22 cellular contexts compared by ENCODE assay signal in genomic region chr1:2099871-2100774, GRCh38. TPM values are rescaled to one million over a fixed set of nuclear protein-coding genes. Genes with fewer than 3 reads are reported as not detected.
DNase-seq lines count a peak whose midpoint lies in the region; ATAC-seq, FAIRE-seq and TF ChIP-seq lines count a peak whose summit lies in the region.
"Had no signal": no experiment of that assay in that cellular context is flagged by ENCODE, and none has a peak within 500 bp of the region (broad histone marks: within the 10 kb centered on the region; RNA-seq: fewer than 3 reads in every experiment).

No MANE protein-coding gene starts in this region.

- H3K27me3 ChIP-seq in GM12878 (replicated peaks in 1 of 2; ENCODE audit: control insufficient read depth in 2 of 2, insufficient read depth in 2 of 2, low read length in 1 of 2) (no peaks in the 10 kb centered on the region), upper lobe of right lung (no peaks in the 10 kb centered on the region)
- H3K27me3 ChIP-seq: adrenal gland had no signal

- H4K20me1 ChIP-seq in GM12878 (ENCODE audit: control insufficient read depth, insufficient read depth) = no peaks in the 10 kb centered on the region

- SMC1A ChIA-PET in GM12878 (lab: Charles Lee; ENCODE audit: uncharacterized antibody, unreplicated experiment) = no interaction called here

- H3K4me2 ChIP-seq in GM12878 (ENCODE audit: control insufficient read depth, insufficient read depth) = no peak overlapping the region

- DNase-seq in left cardiac atrium = peak; percentile 11
- DNase-seq in left ventricle myocardium superior = no peak
- DNase-seq in GM12878 (ENCODE audit: low read depth, low spot score) = no peak
- peak; percentile 56 for DNase-seq in myocyte (ENCODE audit: low read depth)
- DNase-seq in upper lobe of right lung = peak; percentile 48
- no peak for DNase-seq in UCSD-AML1 (lab: John Stamatoyannopoulos, UW; ENCODE audit: unreplicated experiment)
- DNase-seq in RCC 7860 (ENCODE audit: low spot score) = no peak
- no peak for DNase-seq in GM13976 (ENCODE audit: low spot score)
- DNase-seq: activated CD4-positive, alpha-beta T cell treated with anti-CD3 and anti-CD28 coated beads, Interleukin-2, amount 10 ng/mL, durations not matched to agents 7 days and 5 days; activated CD8-positive, alpha-beta memory T cell treated with anti-CD3 and anti-CD28 coated beads, Interleukin-2, amount 50 U/mL, for 48 hours; activated gamma-delta T cell; adrenal gland; CD4-positive, alpha-beta T cell; DMS79 treated with DMSO at 0.1 percent for 48 hours; effector CD4-positive, alpha-beta T cell; NCI-H1694 treated with DMSO at 0.1 percent for 48 hours; NCI-H446 treated with DMSO at 0.1 percent for 48 hours; stimulated activated CD4-positive, alpha-beta T cell treated with anti-CD3 and anti-CD28 coated beads, Interleukin-4, amount 100 ng/mL, for 24 hours had no signal

- CTCF ChIA-PET in GM12878 (lab: Yijun Ruan, JAX) = no interaction called here

- FAIRE-seq in GM12878 (lab: Jason Lieb, UNC) = no peak
- no peak for FAIRE-seq in RCC 7860 (lab: Jason Lieb, UNC)
- FAIRE-seq: K562, TTC549 had no signal

- no peaks in the 10 kb centered on the region for H3K4me1 ChIP-seq in GM12878 (ENCODE audit: control insufficient read depth, insufficient read depth, low read length)
- H3K4me1 ChIP-seq in upper lobe of right lung = peaks cover 10% of the 10 kb centered on the region
- H3K4me1 ChIP-seq: adrenal gland, esophagus muscularis mucosa, psoas muscle had no signal

- no peak for TF ChIP-seq EP300 in GM12878 (IDR thresholded peaks at IDR 0.05; ENCODE audit: borderline replicate concordance in 1 of 2, control insufficient read depth in 1 of 2, low read depth in 2 of 2, low read length in 2 of 2)

- no peaks in the 10 kb centered on the region for H3K79me2 ChIP-seq in GM12878 (ENCODE audit: control insufficient read depth, insufficient read depth, low read length)

- no peak overlapping the region for H3K9ac ChIP-seq in GM12878 (ENCODE audit: control insufficient read depth, insufficient read depth, low read length)

- BruUV-seq in GM12878 (replicated peaks; lab: Mats Ljungman, UMichigan) = no TSS peak

- in situ Hi-C loops in GM12878 (cut with MboI) = no loop called here
- in situ Hi-C loops in GM13976 (cut with MboI; ENCODE audit: low sequenced_read_pairs, unreplicated experiment) = no loop called here

- POLR2A ChIA-PET in GM12878 (lab: Charles Lee) = no interaction called here

- H3K4me3 ChIP-seq in GM12878 (no peak overlapping the region), upper lobe of right lung (no peak overlapping the region)
- H3K4me3 ChIP-seq: adrenal gland, esophagus muscularis mucosa, K562, psoas muscle had no signal

- intact Hi-C loops in left cardiac atrium (cut with DNase I) (no loop called here), left ventricle myocardium superior (cut with micrococcal nuclease) (no loop called here), GM12878 (cut with micrococcal nuclease; ENCODE audit: unreplicated experiment) (no loop called here), upper lobe of right lung (cut with DNase I) (no loop called here)

- TF ChIP-seq RAD21 in GM12878 (IDR thresholded peaks at IDR 0.05; ENCODE audit: insufficient read depth, low read depth, low read length) = no peak

- H3K27ac ChIP-seq in GM12878 (ENCODE audit: control insufficient read depth, insufficient read depth) (no peak overlapping the region), upper lobe of right lung (no peak overlapping the region)
- H3K27ac ChIP-seq: adrenal gland, esophagus muscularis mucosa, psoas muscle had no signal

- TF ChIP-seq POLR2A in GM12878 (IDR thresholded peaks at IDR 0.05; ENCODE audit: low read depth, low read length) = no peak

- ATAC-seq in left cardiac atrium (no peak), left ventricle myocardium superior (no peak), GM12878 (no peak), upper lobe of right lung (no peak)
- ATAC-seq: K562, psoas muscle had no signal

- TF ChIP-seq CTCF in GM12878 (IDR thresholded peaks at IDR 0.05 in 2 of 3, conservative IDR thresholded peaks at IDR 0.05 in 1 of 3; ENCODE audit: control insufficient read depth in 2 of 3, extremely low read depth in 1 of 3, insufficient read depth in 1 of 3, low read depth in 3 of 3, low read length in 3 of 3) (no peak), upper lobe of right lung (IDR thresholded peaks at IDR 0.05) (no peak), GM13976 (IDR thresholded peaks at IDR 0.05; ENCODE audit: borderline replicate concordance, control extremely low read depth, extremely low read depth, insufficient read depth, missing control alignments) (no peak)

- WGBS in GM12878 (ENCODE audit: insufficient coverage, insufficient replicate concordance, low lambda C conversion rate, missing lambda C conversion rate) = 63% methylated on average over 23 of the region's 23 CpGs

- peaks cover 3% of the 10 kb centered on the region; the same call in 1 of the 3 replicates for H3K9me3 ChIP-seq in GM12878 (replicated peaks; ENCODE audit: control insufficient read depth, insufficient read depth, low read length)
- H3K9me3 ChIP-seq in upper lobe of right lung = no peaks in the 10 kb centered on the region
- H3K9me3 ChIP-seq: adrenal gland, psoas muscle had no signal

- RAD21 ChIA-PET in GM12878 (lab: Charles Lee; ENCODE audit: unreplicated experiment) = no interaction called here

- no peak overlapping the region for H2AFZ ChIP-seq in GM12878 (ENCODE audit: control insufficient read depth, low read depth, low read length)

- H3K36me3 ChIP-seq in GM12878 (ENCODE audit: control insufficient read depth in 2 of 2, insufficient read depth in 2 of 2, low read length in 1 of 2) = no peaks in the 10 kb centered on the region
- no peaks in the 10 kb centered on the region for H3K36me3 ChIP-seq in upper lobe of right lung
- H3K36me3 ChIP-seq: adrenal gland, esophagus muscularis mucosa had no signal

TF ChIP-seq in GM12878, 131 proteins besides CTCF, POLR2A, EP300 and RAD21:
- TF ChIP-seq IRF5 (IDR thresholded peaks at IDR 0.05; ENCODE audit: borderline replicate concordance) (no peak), IRF4 (IDR thresholded peaks at IDR 0.05; ENCODE audit: low read depth, low read length) (no peak), TCF12 (IDR thresholded peaks at IDR 0.05; ENCODE audit: low read depth, low read length) (peak; percentile 32; the same call in 1 of the 2 replicates), ZBTB33 (IDR thresholded peaks at IDR 0.05) (no peak), TCF7 (IDR thresholded peaks at IDR 0.05; ENCODE audit: borderline replicate concordance) (no peak)

RNA-seq across cellular contexts. Expression of gene PRKCZ, which starts 49.9 kb away (rescaled TPM):
- total RNA-seq in left cardiac atrium = 10 to 100 TPM; 12.4 to 20.7 TPM
- 20.8 TPM for total RNA-seq in left ventricle myocardium superior
- 0.44 TPM in 1 of 2 replicates, not detected in the other for total RNA-seq in GM12878 (2013; cell fraction: nucleolus; rRNA removed)
- total RNA-seq in GM12878 (2014; rRNA removed) = 0.87 and 1.2 TPM in 2 replicates
- total RNA-seq in GM12878 (2014; rRNA removed; fragmentation: Illumina TruSeq; extraction: Trizol) = 0.51 and 0.67 TPM in 2 replicates
- total RNA-seq in GM12878 (2021) = 1.0 and 1.9 TPM in 2 replicates
- polyA plus RNA-seq in GM12878 (2011; ENCODE audit: low read depth) = 9.0 TPM
- polyA plus RNA-seq in GM12878 (2011; rRNA removed) = 0.05 TPM in 1 of 2 replicates, not detected in the other
- 0.03 and 0.15 TPM in 2 replicates for polyA plus RNA-seq in GM12878 (2011; cell fraction: cytosol; rRNA removed)
- 0.16 TPM in 1 of 2 replicates, not detected in the other for polyA plus RNA-seq in GM12878 (2011; cell fraction: nucleus; rRNA removed)
- polyA plus RNA-seq in GM12878 (2012) = 3.7 and 4.9 TPM in 2 replicates
- polyA plus RNA-seq in GM12878 (2014; fragmentation: Illumina TruSeq; extraction: Trizol) = 0.48 and 0.49 TPM in 2 replicates
- under 1 TPM in 1 of 2 experiments, not detected in 1; 0.05 TPM for polyA plus RNA-seq in GM12878 (2014; fragmentation: Nextera tagmentation; extraction: Ambion mirVana)
- 0.41 and 0.71 TPM in 2 replicates for polyA plus RNA-seq in GM12878 (2014; rRNA removed)
- under 1 TPM; 0.64 to 0.68 TPM for polyA plus RNA-seq in GM12878 (2016; fragmentation: Nextera tagmentation; extraction: Ambion mirVana)
- not detected in 2 replicates for polyA minus RNA-seq in GM12878 (2011; rRNA and poly(A)+ RNA removed)
- 0.73 TPM in 1 of 2 replicates, not detected in the other for polyA minus RNA-seq in GM12878 (2011; cell fraction: cytosol; rRNA and poly(A)+ RNA removed)
- 0.29 TPM in 1 of 2 replicates, not detected in the other for polyA minus RNA-seq in GM12878 (2011; cell fraction: nucleus; rRNA and poly(A)+ RNA removed)
- total RNA-seq in myocyte = 0.27 TPM in 1 of 2 replicates, not detected in the other
- polyA plus RNA-seq in myocyte (2012) = 0.39 TPM
- 121 TPM for total RNA-seq in upper lobe of right lung

Comparison
In these comparisons a context has a peak if more than half of its experiments do, and no peak if none do; other contexts are left out.
1. DNase-seq: peak in left cardiac atrium (single experiment), myocyte (single experiment) and upper lobe of right lung (single experiment); none in left ventricle myocardium superior (single experiment), GM12878 (single experiment), UCSD-AML1 (single experiment), RCC 7860 (single experiment) and GM13976 (single experiment).